In the genomic region with DNA sequence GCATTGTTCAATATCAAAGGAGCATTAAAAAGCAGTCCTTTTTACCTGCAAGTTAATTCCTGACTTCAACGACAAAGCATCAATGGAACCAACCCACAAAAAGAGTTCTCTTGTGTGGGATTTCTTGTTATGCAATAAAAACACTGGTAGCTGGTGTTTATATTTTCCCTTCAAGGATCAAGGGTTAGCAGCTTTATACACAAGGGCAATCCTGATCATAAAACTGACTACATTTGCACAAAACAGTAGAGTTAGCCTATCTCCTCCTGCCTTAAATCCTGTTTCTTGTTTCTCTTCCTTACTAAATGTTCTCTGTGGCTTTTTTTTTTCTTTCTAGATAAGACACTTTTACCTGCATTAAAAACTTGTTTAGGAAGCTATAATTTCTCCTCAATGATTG, we compare ENCODE assay signal across 8 cellular contexts.
"Had no signal": no experiment of that assay in that cellular context is flagged by ENCODE, and none has a peak within 500 bp of the region (broad histone marks: within the 10 kb centered on the region; RNA-seq: fewer than 3 reads in every experiment).

No MANE protein-coding gene starts in this region.

- FAIRE-seq: G401.6, GM12878, GM12891, GM12892, GM18507, GM19239 had no signal

- H3K4me3 ChIP-seq: GM12878 had no signal

- DNase-seq: GDM1, GF-D8 had no signal

- ATAC-seq: GM12878 had no signal
